ENCODE assay signal across 13 cellular contexts in genomic region chr4:5996641-5997040, GRCh38. TPM values are rescaled to one million over a fixed set of nuclear protein-coding genes. Genes with fewer than 3 reads are reported as not detected.
"Had no signal": no experiment of that assay in that cellular context is flagged by ENCODE, and none has a peak within 500 bp of the region (broad histone marks: within the 10 kb centered on the region; RNA-seq: fewer than 3 reads in every experiment).

No MANE protein-coding gene starts in this region.

- ATAC-seq: right cardiac atrium; stimulated activated memory B cell treated with anti-CD40 and anti-IgM and Interleukin-4, amounts not matched to agents 10 μg/mL and 1 μg/mL and 100 μg/mL, for 72 hours had no signal

- DNase-seq: activated B cell treated with CpG ODN at 0.5 μM for 24 hours; activated CD4-positive, alpha-beta T cell treated with anti-CD3 and anti-CD28 coated beads, Interleukin-2, amount 10 ng/mL, durations not matched to agents 7 days and 5 days; activated T-cell treated with anti-CD3 and anti-CD28 coated beads, Interleukin-2, amount 50 U/mL, for 1 hour; amniotic stem cell; brain microvascular endothelial cell; dermis blood vessel endothelial cell; hippocampal formation; kidney glomerular epithelial cell; right cardiac atrium; stimulated activated CD4-positive, alpha-beta T cell treated with anti-CD3 and anti-CD28 coated beads, Interleukin-1b, Interleukin-23, amount 100 ng/mL, for 48 hours; transverse colon had no signal

RNA-seq across cellular contexts. Expression of gene C4orf50, which starts 21.6 kb away (rescaled TPM):
- total RNA-seq: activated B cell treated with CpG ODN at 0.5 μM for 24 hours, lower leg skin had no signal
